ENCODE assay signal across 11 cellular contexts in the genomic region with DNA sequence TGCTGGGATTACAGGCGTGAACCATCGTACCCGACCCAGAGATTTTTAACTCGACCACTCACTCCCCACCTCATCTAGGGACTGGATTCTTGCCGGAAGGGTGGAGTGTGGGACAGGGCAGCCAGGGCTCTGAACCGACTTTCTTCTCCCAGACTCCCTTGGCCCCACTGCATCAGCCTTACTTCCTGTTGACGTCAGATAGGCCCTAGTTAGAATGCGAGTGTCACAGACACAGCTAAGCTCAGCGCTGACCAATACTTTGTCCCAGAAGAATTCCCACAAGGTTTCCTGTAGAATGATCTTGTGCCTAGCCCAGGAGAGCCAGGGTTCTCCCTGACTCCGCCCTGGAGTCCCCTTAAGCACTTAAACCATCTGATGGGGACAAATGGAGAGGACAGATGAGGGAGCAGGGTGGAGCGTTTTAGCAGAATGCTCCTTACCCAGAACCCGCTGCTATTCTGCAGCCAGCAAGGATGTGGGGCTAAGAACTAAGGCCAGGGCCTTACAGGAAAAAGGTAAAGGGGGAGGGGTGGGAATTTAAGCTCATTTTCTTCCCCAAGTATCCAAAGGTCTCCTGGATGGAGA. TPM values are rescaled to one million over a fixed set of nuclear protein-coding genes. Genes with fewer than 3 reads are reported as not detected.
A peak's percentile ranks its signal among the peaks of the same experiment; 100 is the strongest.
DNase-seq lines count a peak whose midpoint lies in the region; ATAC-seq, FAIRE-seq and TF ChIP-seq lines count a peak whose summit lies in the region.
"Had no signal": no experiment of that assay in that cellular context is flagged by ENCODE, and none has a peak within 500 bp of the region (broad histone marks: within the 10 kb centered on the region; RNA-seq: fewer than 3 reads in every experiment).

No MANE protein-coding gene starts in this region.

- peak overlapping the region; percentile 87 for H3K27ac Mint-ChIP-seq in endothelial cell (ENCODE audit: unreplicated experiment)
- peak overlapping the region; percentile 88 to 93 for H3K27ac Mint-ChIP-seq in natural killer cell

- no peak overlapping the region for H3K4me3 ChIP-seq in AG09309 (ENCODE audit: control insufficient read depth, low read depth, low read length)
- H3K4me3 ChIP-seq in Peyer's patch = no peak overlapping the region

- FAIRE-seq in HTR-8/SVneo (lab: Jason Lieb, UNC) = no peak
- FAIRE-seq: G401.6 had no signal

- H3K27me3 ChIP-seq in Peyer's patch = no peaks in the 10 kb centered on the region

- H3K36me3 ChIP-seq in Peyer's patch = peaks cover 0 to 31% (median 0%) of the 10 kb centered on the region in 3 donors

- peak overlapping the region; percentile 62 for H3K4me3 Mint-ChIP-seq in endothelial cell (ENCODE audit: unreplicated experiment)
- peak overlapping the region; percentile 63 for H3K4me3 Mint-ChIP-seq in natural killer cell

- DNase-seq in AG09309 (ENCODE audit: low read depth) (peak; percentile 45), Peyer's patch (no peak), endothelial cell (ENCODE audit: low spot score) (no peak), natural killer cell (no peak), HTR-8/SVneo (ENCODE audit: insufficient read length, low spot score) (no peak), NCI-H69 (lab: John Stamatoyannopoulos, UW) (no peak), NCI-H2171 (lab: John Stamatoyannopoulos, UW) (no peak), MV-4-11 (lab: John Stamatoyannopoulos, UW) (no peak)
- DNase-seq: naive B cell, NCI-H510A had no signal

- TF ChIP-seq POLR2A in Peyer's patch (IDR thresholded peaks at IDR 0.05) = no peak

- H3K27me3 Mint-ChIP-seq in endothelial cell (ENCODE audit: unreplicated experiment) (peaks cover 9% of the 10 kb centered on the region), natural killer cell (ENCODE audit: low read depth in 2 of 2) (no peaks in the 10 kb centered on the region)
- H3K27me3 Mint-ChIP-seq: naive B cell had no signal

- no peaks in the 10 kb centered on the region for H3K9me3 Mint-ChIP-seq in endothelial cell (ENCODE audit: unreplicated experiment)
- H3K9me3 Mint-ChIP-seq in natural killer cell = no peaks in the 10 kb centered on the region
- H3K9me3 Mint-ChIP-seq: naive B cell had no signal

- H3K36me3 Mint-ChIP-seq in endothelial cell (ENCODE audit: low read depth, unreplicated experiment) (peaks cover 12% of the 10 kb centered on the region), natural killer cell (peaks cover 2% of the 10 kb centered on the region)
- H3K36me3 Mint-ChIP-seq: naive B cell had no signal

- peaks cover 30% of the 10 kb centered on the region for H3K4me1 Mint-ChIP-seq in endothelial cell (ENCODE audit: unreplicated experiment)
- peaks cover 40 to 60% of the 10 kb centered on the region in 2 donors for H3K4me1 Mint-ChIP-seq in natural killer cell

- no peaks in the 10 kb centered on the region for H3K9me3 ChIP-seq in Peyer's patch

- intact Hi-C loops in natural killer cell (cut with micrococcal nuclease) = no loop called here

- peak overlapping the region; percentile 38 to 99 (median 67) for H3K27ac ChIP-seq in Peyer's patch

- H3K4me1 ChIP-seq in Peyer's patch = peaks cover 0 to 50% (median 13%) of the 10 kb centered on the region in 4 donors

- TF ChIP-seq CTCF in AG09309 (IDR thresholded peaks at IDR 0.05; ENCODE audit: control insufficient read depth, insufficient read depth, low read depth, low read length, missing control alignments) (no peak), Peyer's patch (IDR thresholded peaks at IDR 0.05) (no peak), endothelial cell (IDR thresholded peaks at IDR 0.05; ENCODE audit: unreplicated experiment) (no peak), natural killer cell (IDR thresholded peaks at IDR 0.05) (no peak)

- no peak for ATAC-seq in natural killer cell

RNA-seq across cellular contexts. Expression of a gene that starts 5.8 kb away (rescaled TPM):
- 10 to 100 TPM in 3 of 4 donors, 1 to 10 TPM in 1; 5.8 to 19.8 (median 17.5) TPM for total RNA-seq in Peyer's patch
- total RNA-seq in endothelial cell (ENCODE audit: unreplicated experiment) = 36.4 TPM
- 10 to 100 TPM; 18.4 to 23.4 (median 21.3) TPM for total RNA-seq in natural killer cell

RNA-seq across cellular contexts. Expression of a gene that starts 6.8 kb away (rescaled TPM):
- total RNA-seq in Peyer's patch (10 to 100 TPM; 27.6 to 80.0 (median 29.4) TPM), endothelial cell (ENCODE audit: unreplicated experiment) (14.8 TPM), natural killer cell (100 to 1,000 TPM; 298 to 329 (median 305) TPM)

RNA-seq across cellular contexts. Expression of a gene that starts 11.3 kb away (rescaled TPM):
- total RNA-seq in Peyer's patch (10 to 100 TPM; 18.2 to 63.1 (median 39.9) TPM), endothelial cell (ENCODE audit: unreplicated experiment) (214 TPM), natural killer cell (1 to 10 TPM; 1.2 to 3.7 (median 3.1) TPM)

RNA-seq across cellular contexts. Expression of a gene that starts 11.7 kb away (rescaled TPM):
- total RNA-seq in Peyer's patch (under 1 TPM in 2 of 4 donors, not detected in 2; 0.27 to 0.38 TPM), endothelial cell (ENCODE audit: unreplicated experiment) (not detected), natural killer cell (1 to 10 TPM; 3.0 to 6.3 (median 3.5) TPM)

RNA-seq across cellular contexts. Expression of a gene that starts 16.7 kb away (rescaled TPM):
- 10 to 100 TPM; 19.1 to 45.4 (median 28.3) TPM for total RNA-seq in Peyer's patch
- total RNA-seq in endothelial cell (ENCODE audit: unreplicated experiment) = 18.0 TPM
- total RNA-seq in natural killer cell = 10 to 100 TPM; 78.9 to 87.6 (median 80.9) TPM

Comparison
In these comparisons a context has a peak if more than half of its experiments do, and no peak if none do; other contexts are left out.
1. RNA of a gene that starts 11.3 kb away (total RNA-seq): 214 TPM in endothelial cell (single experiment) and 18.2 to 63.1 TPM in Peyer's patch; 1.2 to 3.7 TPM in natural killer cell; every median in the first group is over 4 times any median in the second.